In the genomic region with DNA sequence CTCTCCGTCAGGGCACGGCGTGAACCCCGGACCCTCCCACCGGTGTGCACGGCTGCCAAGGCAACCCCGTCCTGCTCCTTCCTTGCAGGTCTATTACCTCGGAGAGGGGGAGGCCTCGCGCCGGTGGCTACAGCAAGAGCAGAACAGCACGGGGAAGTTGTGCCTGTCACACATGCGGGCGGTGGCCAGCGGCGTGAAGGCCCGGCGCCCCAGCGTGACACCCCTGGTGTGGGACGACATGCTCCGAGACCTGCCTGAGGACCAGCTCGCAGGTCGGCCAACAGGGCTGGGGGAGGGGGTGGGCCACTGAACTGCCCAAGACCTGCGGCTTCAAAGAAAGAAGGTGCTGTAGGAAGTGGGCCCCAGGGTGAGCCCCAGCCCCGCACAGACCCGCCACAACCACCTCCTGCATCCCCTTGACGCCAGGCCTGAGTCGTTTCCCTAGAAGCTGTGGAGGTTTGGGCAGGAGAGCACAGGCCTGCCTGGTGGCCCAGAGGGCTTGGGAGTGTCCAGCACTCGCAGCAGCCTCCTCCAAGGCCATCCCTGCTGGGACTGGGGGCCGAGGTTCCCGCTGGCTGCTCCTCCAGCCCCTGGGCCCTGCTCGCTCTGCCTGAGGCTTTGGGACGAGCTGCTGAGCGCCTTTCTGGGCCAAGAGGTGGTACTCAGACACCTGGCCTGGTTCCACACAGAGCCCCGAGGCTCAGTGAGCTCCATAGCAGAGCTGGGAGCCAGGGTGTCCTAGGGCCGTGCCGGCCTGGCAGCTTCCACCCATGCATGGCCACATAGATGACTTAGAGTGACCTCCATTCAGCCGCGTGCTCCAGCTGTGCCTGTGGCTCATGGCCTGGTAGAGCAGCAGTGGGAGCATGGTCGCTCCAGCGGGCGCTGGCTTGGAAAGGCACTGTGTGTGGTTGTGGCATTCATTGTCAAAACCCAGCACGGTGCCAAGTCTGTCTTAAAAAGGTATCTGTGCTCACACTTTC, we compare ENCODE assay signal across 1 cellular context.
TF ChIP-seq lines count a peak whose summit lies in the region.

No MANE protein-coding gene starts in this region.

TF ChIP-seq in A549, 52 proteins besides CTCF, POLR2A, EP300 and RAD21 (continued from another document):
- TF ChIP-seq, protein P1, sequence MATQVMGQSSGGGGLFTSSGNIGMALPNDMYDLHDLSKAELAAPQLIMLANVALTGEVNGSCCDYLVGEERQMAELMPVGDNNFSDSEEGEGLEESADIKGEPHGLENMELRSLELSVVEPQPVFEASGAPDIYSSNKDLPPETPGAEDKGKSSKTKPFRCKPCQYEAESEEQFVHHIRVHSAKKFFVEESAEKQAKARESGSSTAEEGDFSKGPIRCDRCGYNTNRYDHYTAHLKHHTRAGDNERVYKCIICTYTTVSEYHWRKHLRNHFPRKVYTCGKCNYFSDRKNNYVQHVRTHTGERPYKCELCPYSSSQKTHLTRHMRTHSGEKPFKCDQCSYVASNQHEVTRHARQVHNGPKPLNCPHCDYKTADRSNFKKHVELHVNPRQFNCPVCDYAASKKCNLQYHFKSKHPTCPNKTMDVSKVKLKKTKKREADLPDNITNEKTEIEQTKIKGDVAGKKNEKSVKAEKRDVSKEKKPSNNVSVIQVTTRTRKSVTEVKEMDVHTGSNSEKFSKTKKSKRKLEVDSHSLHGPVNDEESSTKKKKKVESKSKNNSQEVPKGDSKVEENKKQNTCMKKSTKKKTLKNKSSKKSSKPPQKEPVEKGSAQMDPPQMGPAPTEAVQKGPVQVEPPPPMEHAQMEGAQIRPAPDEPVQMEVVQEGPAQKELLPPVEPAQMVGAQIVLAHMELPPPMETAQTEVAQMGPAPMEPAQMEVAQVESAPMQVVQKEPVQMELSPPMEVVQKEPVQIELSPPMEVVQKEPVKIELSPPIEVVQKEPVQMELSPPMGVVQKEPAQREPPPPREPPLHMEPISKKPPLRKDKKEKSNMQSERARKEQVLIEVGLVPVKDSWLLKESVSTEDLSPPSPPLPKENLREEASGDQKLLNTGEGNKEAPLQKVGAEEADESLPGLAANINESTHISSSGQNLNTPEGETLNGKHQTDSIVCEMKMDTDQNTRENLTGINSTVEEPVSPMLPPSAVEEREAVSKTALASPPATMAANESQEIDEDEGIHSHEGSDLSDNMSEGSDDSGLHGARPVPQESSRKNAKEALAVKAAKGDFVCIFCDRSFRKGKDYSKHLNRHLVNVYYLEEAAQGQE (IDR thresholded peaks at IDR 0.05), result no peak
- no peak for TF ChIP-seq RFX5 (IDR thresholded peaks at IDR 0.05)
- TF ChIP-seq TFCP2L1 (CRISPR knock-in tag; IDR thresholded peaks at IDR 0.05), result no peak
TF ChIP-seq in A549: peak in this region for 0.
